ENCODE assay signal across 8 cellular contexts in genomic region chr15:92797168-92798052, GRCh38.
DNase-seq lines count a peak whose midpoint lies in the region; ATAC-seq, FAIRE-seq and TF ChIP-seq lines count a peak whose summit lies in the region.

No MANE protein-coding gene starts in this region.

- H3K27ac Mint-ChIP-seq in nephron progenitor cell, result peak overlapping the region; percentile 83

- peaks cover 3% of the 10 kb centered on the region for H3K9me3 Mint-ChIP-seq in nephron progenitor cell

- ATAC-seq in HG02981 (IDR thresholded peaks at IDR 0.05; ENCODE audit: unreplicated experiment), result peak; percentile 79

- no peaks in the 10 kb centered on the region for H3K9me3 ChIP-seq in esophagus squamous epithelium

- H3K4me3 Mint-ChIP-seq in nephron progenitor cell, result no peak overlapping the region

- H3K4me1 ChIP-seq in esophagus squamous epithelium, result peaks cover 10 to 37% (median 21%) of the 10 kb centered on the region in 3 donors

- TF ChIP-seq POLR2A in esophagus squamous epithelium (IDR thresholded peaks at IDR 0.05), result no peak

- no peaks in the 10 kb centered on the region for H3K36me3 ChIP-seq in esophagus squamous epithelium

- H3K36me3 Mint-ChIP-seq in nephron progenitor cell (ENCODE audit: low read depth), result peaks cover 4% of the 10 kb centered on the region

- intact Hi-C loops in esophagus squamous epithelium (cut with DNase I), result no loop called here

- peaks cover 15% of the 10 kb centered on the region for H3K4me1 Mint-ChIP-seq in nephron progenitor cell

- FAIRE-seq in TTC549 (lab: Jason Lieb, UNC), result peak; percentile 82

- WGBS in esophagus squamous epithelium, 2 donors, result 37 to 39% methylated on average over 12 of the region's 12 CpGs

- H3K27me3 Mint-ChIP-seq in nephron progenitor cell (ENCODE audit: low read depth, poor library complexity), result no peaks in the 10 kb centered on the region

- H3K4me3 ChIP-seq in GM12875 (ENCODE audit: low read depth, low read length) (no peak overlapping the region), esophagus squamous epithelium (no peak overlapping the region)

- H3K27ac ChIP-seq in esophagus squamous epithelium, result peak overlapping the region; percentile 69 to 88 (median 78)

- DNase-seq in Ammon's horn (ENCODE audit: low spot score), result peak; percentile 87
- peak; percentile 79 for DNase-seq in NCI-H2029 treated with DMSO at 0.1 percent for 48 hours (lab: John Stamatoyannopoulos, UW)
- no peak for DNase-seq in esophagus squamous epithelium (lab: John Stamatoyannopoulos, UW)
- DNase-seq in nephron progenitor cell, result peak; percentile 37
- no peak for DNase-seq in GM19240 (ENCODE audit: insufficient read length, low spot score)

- no peaks in the 10 kb centered on the region for H3K27me3 ChIP-seq in esophagus squamous epithelium

- peak; percentile 24; the same call in 1 of the 2 replicates for TF ChIP-seq CTCF in GM12875 (IDR thresholded peaks at IDR 0.05; ENCODE audit: borderline replicate concordance, insufficient read depth, low read depth, low read length)
- peak; percentile 58 to 90 (median 80) for TF ChIP-seq CTCF in esophagus squamous epithelium (IDR thresholded peaks at IDR 0.05)
- TF ChIP-seq CTCF in nephron progenitor cell (IDR thresholded peaks at IDR 0.05), result peak; percentile 81

Comparison
In these comparisons a context has a peak if more than half of its experiments do, and no peak if none do; other contexts are left out.
1. DNase-seq: peak in Ammon's horn (single experiment), NCI-H2029 treated with DMSO at 0.1 percent for 48 hours (single experiment) and nephron progenitor cell (single experiment); none in esophagus squamous epithelium (single experiment) and GM19240 (single experiment).
2. CTCF ChIP-seq: peak in every context shown above with its lines; median percentile 81 in nephron progenitor cell; 80 in esophagus squamous epithelium; 24 in GM12875.